Comparison of ENCODE assay signal across 23 cellular contexts in the genomic region with DNA sequence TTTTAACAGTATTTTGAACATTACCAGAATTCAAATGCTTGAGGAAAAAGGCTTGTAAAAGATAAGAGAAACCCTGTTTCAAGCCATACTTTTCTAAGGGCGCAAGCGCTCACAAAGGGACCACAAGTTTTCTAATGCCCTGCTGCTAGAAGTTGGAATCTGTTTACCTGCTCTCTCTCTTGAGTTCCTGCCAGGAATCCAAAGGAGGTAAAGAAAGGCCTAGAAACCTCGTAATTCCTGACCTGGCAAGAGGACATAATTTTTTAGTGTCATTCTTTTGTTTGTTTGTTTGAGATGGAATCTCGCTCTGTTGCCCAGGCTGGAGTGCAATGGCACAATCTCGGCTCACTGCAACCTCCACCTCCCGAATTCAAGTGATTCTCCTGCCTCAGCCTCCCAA.
"Had no signal": no experiment of that assay in that cellular context is flagged by ENCODE, and none has a peak within 500 bp of the region (broad histone marks: within the 10 kb centered on the region; RNA-seq: fewer than 3 reads in every experiment).

No MANE protein-coding gene starts in this region.

- H3K27me3 Mint-ChIP-seq: activated naive CD8-positive, alpha-beta T cell treated with anti-CD3 and anti-CD28 coated beads, Interleukin-2, amount 10 ng/mL, durations not matched to agents 7 days and 5 days had no signal

- H3K4me1 ChIP-seq: adrenal gland had no signal

- H2AFZ ChIP-seq: PC-9 had no signal

- H3K36me3 Mint-ChIP-seq: activated naive CD8-positive, alpha-beta T cell treated with anti-CD3 and anti-CD28 coated beads, Interleukin-2, amount 10 ng/mL, durations not matched to agents 7 days and 5 days had no signal

- H3K4me3 ChIP-seq: adrenal gland, body of pancreas had no signal

- H3K36me3 ChIP-seq: adrenal gland had no signal

- H3K27me3 ChIP-seq: adrenal gland, body of pancreas had no signal

- H3K27ac ChIP-seq: adrenal gland, PC-9 had no signal

- H3K9me3 ChIP-seq: adrenal gland, body of pancreas had no signal

- H3K9me3 Mint-ChIP-seq: activated naive CD8-positive, alpha-beta T cell treated with anti-CD3 and anti-CD28 coated beads, Interleukin-2, amount 10 ng/mL, durations not matched to agents 7 days and 5 days had no signal

- ATAC-seq: activated CD8-positive, alpha-beta T cell treated with anti-CD3 and anti-CD28 coated beads, Interleukin-2, amount 10 ng/mL, durations not matched to agents 7 days and 5 days; body of pancreas had no signal

- DNase-seq: activated CD4-positive, alpha-beta T cell treated with anti-CD3 and anti-CD28 coated beads for 4 hours; activated CD4-positive, alpha-beta T cell treated with anti-CD3 and anti-CD28 coated beads, Interleukin-2, amount 50 U/mL, for 4 hours; activated CD4-positive, CD25-positive, alpha-beta regulatory T cell; activated CD8-positive, alpha-beta memory T cell treated with anti-CD3 and anti-CD28 coated beads, Interleukin-2, amount 50 U/mL, for 48 hours; activated CD8-positive, alpha-beta T cell treated with anti-CD3 and anti-CD28 coated beads, Interleukin-2, amount 10 ng/mL, durations not matched to agents 7 days and 5 days; activated naive CD4-positive, alpha-beta T cell treated with anti-CD3 and anti-CD28 coated beads, Interleukin-2, amount 50 U/mL, for 16 hours; activated naive CD8-positive, alpha-beta T cell treated with anti-CD3 and anti-CD28 coated beads, Interleukin-2, amount 10 ng/mL, durations not matched to agents 7 days and 5 days; activated T-cell treated with anti-CD3 and anti-CD28 coated beads, Interleukin-2, amount 50 U/mL, for 1 hour; adrenal gland; aorta; body of pancreas; central memory CD4-positive, alpha-beta T cell; KBM-7; NCI-H1092 treated with DMSO at 0.1 percent for 48 hours; NCI-H1436 treated with DMSO at 0.1 percent for 48 hours; NCI-H187 treated with DMSO at 0.1 percent for 48 hours; NCI-H2081 treated with DMSO at 0.1 percent for 48 hours; NCI-H446; NCI-H524; PC-9; SHP77 treated with DMSO at 0.1 percent for 48 hours; T-helper 2 cell; T1000 had no signal
